ENCODE assay signal across 7 cellular contexts in genomic region chr3:133544983-133545382, GRCh38. TPM values are rescaled to one million over a fixed set of nuclear protein-coding genes. Genes with fewer than 3 reads are reported as not detected.
DNase-seq lines count a peak whose midpoint lies in the region; ATAC-seq and TF ChIP-seq lines count a peak whose summit lies in the region.
"Not testable (repeated sequence)": the region's sequence is repeated elsewhere in the genome, so short reads cannot be mapped to it uniquely, and the experiment has no call there.

No MANE protein-coding gene starts in this region.

- not testable (repeated sequence) for H3K56ac ChIP-seq in IMR-90 (ENCODE audit: extremely low read depth, insufficient read depth, low read length)

- not testable (repeated sequence) for H3K4me3 ChIP-seq in IMR-90 (ENCODE audit: insufficient read depth, low read depth, low read length); Panc1 (ENCODE audit: low read depth in 2 of 2, low read length in 2 of 2); colonic mucosa; right lobe of liver; transverse colon

- TF ChIP-seq POLR2A in IMR-90 (IDR thresholded peaks at IDR 0.05; ENCODE audit: low read depth, low read length); right lobe of liver (IDR thresholded peaks at IDR 0.05); transverse colon (IDR thresholded peaks at IDR 0.05): not testable (repeated sequence)

- not testable (repeated sequence) for H2BK120ac ChIP-seq in IMR-90 (ENCODE audit: low read depth, low read length)

- H3K79me1 ChIP-seq in IMR-90 (ENCODE audit: low read depth in 1 of 2, low read length in 2 of 2) = not testable (repeated sequence)

- not testable (repeated sequence) for H2AFZ ChIP-seq in IMR-90 (replicated peaks; ENCODE audit: low read length, poor library complexity)

- not testable (repeated sequence) for TF ChIP-seq EP300 in transverse colon (IDR thresholded peaks at IDR 0.05; ENCODE audit: low read depth)

- H2BK20ac ChIP-seq in IMR-90 (ENCODE audit: low read depth, low read length) = not testable (repeated sequence)

- 0 out of 3 replicates have a peak overlapping the region, but pooled peaks have one; percentile 44 for H2BK15ac ChIP-seq in IMR-90 (ENCODE audit: low read depth, low read length)

- not testable (repeated sequence) for H3K36me3 ChIP-seq in IMR-90 (ENCODE audit: control insufficient read depth, insufficient read depth, low read length); Panc1 (ENCODE audit: control insufficient read depth, insufficient read depth, low read length); colonic mucosa; right lobe of liver; transverse colon

- peak overlapping the region; percentile 35; the same call in 1 of the 2 replicates for H2AK5ac ChIP-seq in IMR-90 (ENCODE audit: low read depth, low read length)

- TF ChIP-seq RAD21 in IMR-90 (IDR thresholded peaks at IDR 0.05; ENCODE audit: low read length) = not testable (repeated sequence)

- CTCF ChIA-PET in IMR-90 (lab: Yijun Ruan, JAX) = not testable (repeated sequence)
- CTCF ChIA-PET in Panc1 (lab: Charles Lee) = interaction anchor here (0.6 kb wide), 1 partner anchor 80 kb away, joined by 4 read pairs; no protein-coding TSS in a partner anchor

- not testable (repeated sequence) for H3K27ac ChIP-seq in IMR-90 (ENCODE audit: insufficient read depth, low read length); colonic mucosa
- H3K27ac ChIP-seq in Panc1 (ENCODE audit: low read length) = peak overlapping the region; percentile 36; the same call in 1 of the 2 replicates
- H3K27ac ChIP-seq in right lobe of liver = peak overlapping the region in 1 of 3 donors; percentile 39
- H3K27ac ChIP-seq in transverse colon = peak overlapping the region in 1 of 4 donors; percentile 5

- not testable (repeated sequence) for H3K27me3 ChIP-seq in IMR-90 (ENCODE audit: control insufficient read depth, insufficient read depth, low read length); Panc1 (ENCODE audit: control insufficient read depth, insufficient read depth, low read length); colonic mucosa; right lobe of liver; transverse colon

- not testable (repeated sequence) for H3K9me1 ChIP-seq in IMR-90 (ENCODE audit: insufficient read depth, low read length)

- DNase-seq in DMS53 (lab: John Stamatoyannopoulos, UW) (peak; percentile 7), colonic mucosa (peak; percentile 49), left colon (peak in 1 of 2 donors; percentile 60), right lobe of liver (peak; percentile 61 to 79 (median 74)), transverse colon (peak; percentile 52)
- not testable (repeated sequence) for DNase-seq in IMR-90; Panc1 (ENCODE audit: low read depth, low spot score)

- ATAC-seq in IMR-90 (ENCODE audit: low read depth); Panc1: not testable (repeated sequence)
- peak; percentile 69 for ATAC-seq in left colon
- ATAC-seq in right lobe of liver = peak; percentile 71 to 79 (median 78)

- peaks cover 11% of the 10 kb centered on the region for H3K4me1 ChIP-seq in IMR-90 (ENCODE audit: control insufficient read depth, insufficient read depth, low read length)
- H3K4me1 ChIP-seq in Panc1 (ENCODE audit: control insufficient read depth, insufficient read depth, low read length) = peaks cover 13% of the 10 kb centered on the region
- not testable (repeated sequence) for H3K4me1 ChIP-seq in colonic mucosa
- peaks cover 0 to 43% (median 11%) of the 10 kb centered on the region in 4 donors for H3K4me1 ChIP-seq in right lobe of liver
- H3K4me1 ChIP-seq in transverse colon = peaks cover 13 to 32% (median 20%) of the 10 kb centered on the region in 4 donors

- not testable (repeated sequence) for H2AK9ac ChIP-seq in IMR-90 (replicated peaks; ENCODE audit: low read depth, low read length, poor library complexity)

- H3K23ac ChIP-seq in IMR-90 (ENCODE audit: low read depth, low read length) = not testable (repeated sequence)

- not testable (repeated sequence) for H4K5ac ChIP-seq in IMR-90 (ENCODE audit: low read depth, low read length)

- H3K18ac ChIP-seq in IMR-90 (ENCODE audit: low read depth, low read length) = not testable (repeated sequence)

- H3K9ac ChIP-seq in IMR-90 (ENCODE audit: low read depth, low read length); colonic mucosa (ENCODE audit: low read depth in 2 of 2, low read length in 2 of 2): not testable (repeated sequence)

- dilution Hi-C loops in IMR-90 (cut with HindIII; ENCODE audit: low sequenced_read_pairs, unreplicated experiment) = not testable (repeated sequence)

- not testable (repeated sequence) for H3K14ac ChIP-seq in IMR-90 (replicated peaks; ENCODE audit: low read depth, low read length)

- no CpG with 5 or more reads among the region's 2 CpGs for WGBS in IMR-90 (ENCODE audit: extremely low coverage in 2 of 2, insufficient read length in 1 of 2), 2 experiments
- 43% methylated on average over 2 of the region's 2 CpGs for whole genome bisulfite sequencing in right lobe of liver (ENCODE audit: insufficient coverage, low coverage, low lambda C conversion rate, missing lambda C conversion rate)
- WGBS in transverse colon (ENCODE audit: low coverage in 1 of 2), 2 donors = 46 to 82% methylated on average over 2 of the region's 2 CpGs

- not testable (repeated sequence) for H4K20me1 ChIP-seq in IMR-90 (ENCODE audit: insufficient read depth, low read length)

- not testable (repeated sequence) for BruUV-seq in IMR-90 (replicated peaks; lab: Mats Ljungman, UMichigan); Panc1 (replicated peaks; lab: Mats Ljungman, UMichigan)

- POLR2A ChIA-PET in IMR-90 (lab: Charles Lee; ENCODE audit: unreplicated experiment); Panc1 (lab: Charles Lee): not testable (repeated sequence)

- intact Hi-C loops in IMR-90 (cut with micrococcal nuclease); Panc1 (cut with micrococcal nuclease; ENCODE audit: unreplicated experiment); colonic mucosa (cut with DNase I); left colon (cut with DNase I, micrococcal nuclease); right lobe of liver (cut with DNase I); transverse colon (cut with DNase I; ENCODE audit: low total_unique reads): not testable (repeated sequence)

- H2BK5ac ChIP-seq in IMR-90 (ENCODE audit: low read depth, low read length, poor library complexity, severe bottlenecking) = not testable (repeated sequence)

- H3K9me3 ChIP-seq in IMR-90 (ENCODE audit: control insufficient read depth, insufficient read depth, low read length); Panc1 (ENCODE audit: control insufficient read depth, insufficient read depth, low read depth, low read length); colonic mucosa; right lobe of liver; transverse colon: not testable (repeated sequence)

- not testable (repeated sequence) for H3K4ac ChIP-seq in IMR-90 (ENCODE audit: low read depth, low read length)

- in situ Hi-C loops in IMR-90 (cut with MboI; ENCODE audit: low sequenced_read_pairs); Panc1 (cut with HindIII; ENCODE audit: low pct_unique_long_range_greater_than_20kb, low sequenced_read_pairs); transverse colon (cut with MboI; ENCODE audit: low pct_ligation_motif_present in 1 of 4, low pct_unique_long_range_greater_than_20kb in 1 of 4, low sequenced_read_pairs in 3 of 4): not testable (repeated sequence)

- H4K91ac ChIP-seq in IMR-90 (ENCODE audit: insufficient read depth, low read depth, low read length) = not testable (repeated sequence)

- not testable (repeated sequence) for H3K4me2 ChIP-seq in IMR-90 (ENCODE audit: low read depth, low read length)

- TF ChIP-seq CTCF in IMR-90 (conservative IDR thresholded peaks at IDR 0.05; ENCODE audit: low read depth, low read length); Panc1 (IDR thresholded peaks at IDR 0.05); colonic mucosa (IDR thresholded peaks at IDR 0.05); right lobe of liver (IDR thresholded peaks at IDR 0.05); transverse colon (IDR thresholded peaks at IDR 0.05): not testable (repeated sequence)

- H4K8ac ChIP-seq in IMR-90 (ENCODE audit: low read depth in 2 of 2, low read length in 2 of 2) = not testable (repeated sequence)

RNA-seq across cellular contexts. Expression of gene CDV3, which starts 28.5 kb away (rescaled TPM):
- 120 and 189 TPM in 2 replicates for total RNA-seq in IMR-90 (2012; rRNA removed)
- polyA plus RNA-seq in IMR-90 (2012; rRNA removed) = 78.1 and 93.6 TPM in 2 replicates
- polyA plus RNA-seq in IMR-90 (2012; cell fraction: cytosol; rRNA removed) = 11.2 and 14.0 TPM in 2 replicates
- polyA plus RNA-seq in IMR-90 (2012; cell fraction: nucleus; rRNA removed; ENCODE audit: low replicate concordance) = 3.2 and 36.9 TPM in 2 replicates
- total RNA-seq in Panc1 (2021; ENCODE audit: unreplicated experiment) = 506 TPM
- 291 TPM for polyA plus RNA-seq in Panc1 (2012; ENCODE audit: insufficient read length)
- 100 to 1,000 TPM; 126 to 142 TPM for total RNA-seq in colonic mucosa
- 100 to 1,000 TPM; 137 to 143 TPM for total RNA-seq in left colon
- total RNA-seq in right lobe of liver = 100 to 1,000 TPM in 1 of 6 experiments, 10 to 100 TPM in 5; 61.3 to 104 (median 81.3) TPM
- 10 to 100 TPM; 46.8 to 84.9 (median 78.8) TPM for total RNA-seq in transverse colon
